36 cellular contexts compared by ENCODE assay signal in genomic region chr22:35183917-35184316, GRCh38.
DNase-seq lines count a peak whose midpoint lies in the region; ATAC-seq, FAIRE-seq and TF ChIP-seq lines count a peak whose summit lies in the region.
"Had no signal": no experiment of that assay in that cellular context is flagged by ENCODE, and none has a peak within 500 bp of the region (broad histone marks: within the 10 kb centered on the region; RNA-seq: fewer than 3 reads in every experiment).

No MANE protein-coding gene starts in this region.

- TF ChIP-seq RAD21 in HepG2 (CRISPR knock-in tag; IDR thresholded peaks at IDR 0.05) (no peak), K562 (CRISPR knock-in tag; conservative IDR thresholded peaks at IDR 0.05 in 1 of 2, IDR thresholded peaks at IDR 0.05 in 1 of 2) (no peak)

- DNase-seq in HepG2 (ENCODE audit: low spot score): no peak
- no peak for DNase-seq in right lobe of liver
- DNase-seq in OCI-M1 (lab: John Stamatoyannopoulos, UW): peak; percentile 3
- DNase-seq in WTC11 (ENCODE audit: low spot score): no peak
- no peak for DNase-seq in K562 (ENCODE audit: extremely low read depth in 1 of 4, low spot score in 3 of 4)
- no peak for DNase-seq in activated CD8-positive, alpha-beta memory T cell treated with anti-CD3 and anti-CD28 coated beads for 24 hours
- no peak for DNase-seq in HuH-7.5 (ENCODE audit: low spot score)
- no peak for DNase-seq in prostate gland (ENCODE audit: low spot score)
- DNase-seq: 8988T; ACHN; AML-193; BE2C; C1 segment of cervical spinal cord; Caco-2; Calu3; CD4-positive, alpha-beta memory T cell; CD4-positive, alpha-beta T cell; CD4-positive, CD25-positive, alpha-beta regulatory T cell; CD8-positive, alpha-beta memory T cell; CD8-positive, alpha-beta T cell; COR-L47; DMS 273 treated with DMSO at 0.1 percent for 48 hours; DMS153; DMS53; DMS79; DMS79 treated with DMSO at 0.1 percent for 48 hours; DND-41; EL had no signal

- POLR2A ChIA-PET in HepG2 (lab: Yijun Ruan, JAX) (no interaction called here), WTC11 (lab: Charles Lee) (no interaction called here), K562 (lab: Yijun Ruan, JAX) (no interaction called here)

- H3K27me3 ChIP-seq in HepG2 (ENCODE audit: control insufficient read depth in 1 of 2, insufficient read depth in 2 of 2, low read length in 2 of 2) (no peaks in the 10 kb centered on the region), right lobe of liver (no peaks in the 10 kb centered on the region), K562 (ENCODE audit: control insufficient read depth in 2 of 2, insufficient read depth in 2 of 2, low read length in 2 of 2) (no peaks in the 10 kb centered on the region), prostate gland (replicated peaks; ENCODE audit: insufficient read depth) (no peaks in the 10 kb centered on the region)
- H3K27me3 ChIP-seq: BE2C; BLaER1; BLaER1 treated with 17β-estradiol and CSF1 and Interleukin-3, amounts not matched to agents 10 nM and 100 nM had no signal

- H3K4me3 ChIP-seq in HepG2 (replicated peaks in 1 of 3; ENCODE audit: insufficient read depth in 1 of 3, low read depth in 2 of 3, low read length in 3 of 3): no peak overlapping the region
- no peak overlapping the region for H3K4me3 ChIP-seq in right lobe of liver
- H3K4me3 ChIP-seq in K562: no peak overlapping the region
- H3K4me3 ChIP-seq in prostate gland: no peak overlapping the region
- H3K4me3 ChIP-seq: A549; BLaER1; BLaER1 treated with 17β-estradiol and CSF1 and Interleukin-3, amounts not matched to agents 10 nM and 100 nM had no signal

- intact Hi-C loops in HepG2 (cut with micrococcal nuclease; ENCODE audit: unreplicated experiment): no loop called here
- intact Hi-C loops in right lobe of liver (cut with DNase I): no loop called here
- intact Hi-C loops in K562 (cut with micrococcal nuclease): no loop called here
- intact Hi-C loops in prostate gland (cut with DNase I): no loop called here

- H3K9me3 Mint-ChIP-seq in WTC11: peaks cover 25% of the 10 kb centered on the region

- H3K4me3 Mint-ChIP-seq in WTC11: no peak overlapping the region
- H3K4me3 Mint-ChIP-seq: B cell; CD14-positive monocyte; CD4-positive, alpha-beta memory T cell; CD4-positive, alpha-beta T cell; CD4-positive, CD25-positive, alpha-beta regulatory T cell; CD8-positive, alpha-beta memory T cell; CD8-positive, alpha-beta T cell had no signal

- H3K4me2 ChIP-seq in HepG2 (ENCODE audit: low read depth, low read length) (no peak overlapping the region), K562 (ENCODE audit: insufficient read depth, low read length) (no peak overlapping the region)
- H3K4me2 ChIP-seq: A549 had no signal

- no peak overlapping the region for H3K9ac ChIP-seq in HepG2 (ENCODE audit: insufficient read depth, low read depth, low read length)
- H3K9ac ChIP-seq in K562 (ENCODE audit: insufficient read depth in 1 of 2, low read depth in 2 of 2, low read length in 2 of 2): no peak overlapping the region
- H3K9ac ChIP-seq: BLaER1; BLaER1 treated with 17β-estradiol and CSF1 and Interleukin-3, amounts not matched to agents 10 nM and 100 nM had no signal

- H2AFZ ChIP-seq in HepG2 (ENCODE audit: low read length): no peak overlapping the region
- no peak overlapping the region for H2AFZ ChIP-seq in K562 (ENCODE audit: low read depth, low read length)

- CTCF ChIA-PET in HepG2 (lab: Yijun Ruan, JAX; ENCODE audit: low intra/inter-chr PET ratio, low total read pairs) (no interaction called here), WTC11 (lab: Charles Lee) (interaction anchor here (1.3 kb wide), 1 partner anchor 33 kb away, joined by 3 read pairs; no protein-coding TSS in a partner anchor), K562 (lab: Yijun Ruan, JAX; ENCODE audit: low intra/inter-chr PET ratio) (interaction anchor here (0.6 kb wide), 1 partner anchor 68 kb away, joined by 3 read pairs; no protein-coding TSS in a partner anchor)

- no peaks in the 10 kb centered on the region for H3K36me3 Mint-ChIP-seq in WTC11
- H3K36me3 Mint-ChIP-seq: CD14-positive monocyte; CD8-positive, alpha-beta T cell had no signal

- no peaks in the 10 kb centered on the region for H4K20me1 ChIP-seq in HepG2 (ENCODE audit: insufficient read depth, low read length)
- H4K20me1 ChIP-seq in K562 (replicated peaks; ENCODE audit: control insufficient read depth, insufficient read depth, low read length): no peaks in the 10 kb centered on the region
- H4K20me1 ChIP-seq: BLaER1; BLaER1 treated with 17β-estradiol and CSF1 and Interleukin-3, amounts not matched to agents 10 nM and 100 nM had no signal

- H3K27ac Mint-ChIP-seq in WTC11: no peak overlapping the region
- H3K27ac Mint-ChIP-seq: B cell; CD14-positive monocyte; CD4-positive, alpha-beta memory T cell; CD4-positive, alpha-beta T cell; CD8-positive, alpha-beta memory T cell; CD8-positive, alpha-beta T cell had no signal

- H3K9me1 ChIP-seq in K562 (ENCODE audit: control insufficient read depth, insufficient read depth, low read length): no peaks in the 10 kb centered on the region

- 37% methylated on average over 2 of the region's 2 CpGs for WGBS in HepG2 (ENCODE audit: low lambda C conversion rate)
- 36% methylated on average over 2 of the region's 2 CpGs for WGBS in right lobe of liver (ENCODE audit: insufficient coverage, low coverage, low lambda C conversion rate, missing lambda C conversion rate)
- WGBS in K562 (ENCODE audit: insufficient coverage, low coverage, missing lambda C conversion rate): 50% methylated on average over 2 of the region's 2 CpGs
- WGBS in prostate gland: 43% methylated on average over 2 of the region's 2 CpGs

- H3K36me3 ChIP-seq in HepG2 (replicated peaks in 1 of 2; ENCODE audit: control insufficient read depth in 1 of 2, insufficient read depth in 2 of 2, low read length in 2 of 2) (no peaks in the 10 kb centered on the region), right lobe of liver (no peaks in the 10 kb centered on the region), K562 (ENCODE audit: control insufficient read depth, insufficient read depth, low read length) (peaks cover 15% of the 10 kb centered on the region; the same call in 2 of the 3 replicates), prostate gland (no peaks in the 10 kb centered on the region)
- H3K36me3 ChIP-seq: BE2C; BLaER1; BLaER1 treated with 17β-estradiol and CSF1 and Interleukin-3, amounts not matched to agents 10 nM and 100 nM had no signal

- no peaks in the 10 kb centered on the region for H3K27me3 Mint-ChIP-seq in WTC11 (ENCODE audit: low read depth)

- TF ChIP-seq CTCF in HepG2 (CRISPR knock-in tag; IDR thresholded peaks at IDR 0.05): no peak
- TF ChIP-seq CTCF in right lobe of liver (IDR thresholded peaks at IDR 0.05): no peak
- no peak for TF ChIP-seq CTCF in WTC11 (IDR thresholded peaks at IDR 0.05)
- TF ChIP-seq CTCF in K562 (IDR thresholded peaks at IDR 0.05 in 2 of 3, conservative IDR thresholded peaks at IDR 0.05 in 1 of 3; ENCODE audit: insufficient read depth in 2 of 3, low read depth in 1 of 3, low read length in 3 of 3): no peak
- no peak for TF ChIP-seq CTCF in prostate gland (IDR thresholded peaks at IDR 0.05)

- no peak for TF ChIP-seq EP300 in HepG2 (IDR thresholded peaks at IDR 0.05; ENCODE audit: low read depth in 2 of 2, low read length in 2 of 2)
- no peak for TF ChIP-seq EP300 in HepG2 (CRISPR knock-in tag; IDR thresholded peaks at IDR 0.05; ENCODE audit: borderline replicate concordance)
- no peak for TF ChIP-seq EP300 in K562 (IDR thresholded peaks at IDR 0.05; ENCODE audit: low read length)

- TF ChIP-seq POLR2A in HepG2 (IDR thresholded peaks at IDR 0.05; ENCODE audit: insufficient read depth in 1 of 2, low read depth in 2 of 2, low read length in 2 of 2) (no peak), right lobe of liver (IDR thresholded peaks at IDR 0.05) (no peak), K562 (conservative IDR thresholded peaks at IDR 0.05) (no peak), prostate gland (IDR thresholded peaks at IDR 0.05) (no peak)

- H3K9me3 ChIP-seq in HepG2 (ENCODE audit: low read length) (no peaks in the 10 kb centered on the region), right lobe of liver (no peaks in the 10 kb centered on the region), K562 (replicated peaks; ENCODE audit: control insufficient read depth, insufficient read depth, low read depth, low read length) (no peaks in the 10 kb centered on the region; the same call in 1 of the 2 replicates), prostate gland (no peaks in the 10 kb centered on the region)
- H3K9me3 ChIP-seq: BE2C, Caco-2 had no signal

- FAIRE-seq in HepG2 (lab: Jason Lieb, UNC): no peak
- FAIRE-seq in K562 (lab: Jason Lieb, UNC): no peak
- FAIRE-seq: A549, D721Med had no signal

- H3K4me1 ChIP-seq in HepG2 (ENCODE audit: insufficient read depth, low read length) (no peaks in the 10 kb centered on the region), right lobe of liver (no peaks in the 10 kb centered on the region), K562 (replicated peaks in 1 of 2; ENCODE audit: control insufficient read depth in 2 of 2, insufficient read depth in 2 of 2, low read length in 2 of 2) (no peaks in the 10 kb centered on the region), prostate gland (replicated peaks) (no peaks in the 10 kb centered on the region)
- H3K4me1 ChIP-seq: A549, BE2C, Caco-2 had no signal

- no peak for ATAC-seq in HepG2
- no peak for ATAC-seq in right lobe of liver
- no peak for ATAC-seq in WTC11
- ATAC-seq in K562: no peak
- ATAC-seq: A549; CD8-positive, alpha-beta T cell had no signal

- no peaks in the 10 kb centered on the region for H3K4me1 Mint-ChIP-seq in WTC11
- H3K4me1 Mint-ChIP-seq: B cell; CD14-positive monocyte; CD4-positive, alpha-beta memory T cell; CD4-positive, CD25-positive, alpha-beta regulatory T cell; CD8-positive, alpha-beta memory T cell had no signal

- in situ Hi-C loops in HepG2 (cut with HindIII; ENCODE audit: extremely low pct_ligation_motif_present, low pct_unique_long_range_greater_than_20kb) (no loop called here), K562 (cut with MboI) (no loop called here)

- BruUV-seq in HepG2 (replicated peaks; lab: Mats Ljungman, UMichigan) (no TSS peak), K562 (replicated peaks; lab: Mats Ljungman, UMichigan) (no TSS peak)

- no peak overlapping the region for H3K27ac ChIP-seq in HepG2 (ENCODE audit: extremely low read length, insufficient read depth, low read length)
- no peak overlapping the region for H3K27ac ChIP-seq in right lobe of liver
- no peak overlapping the region for H3K27ac ChIP-seq in K562 (ENCODE audit: extremely low read depth, low read depth, low read length)
- no peak overlapping the region for H3K27ac ChIP-seq in prostate gland
- H3K27ac ChIP-seq: 22Rv1; A549; BLaER1; BLaER1 treated with 17β-estradiol and CSF1 and Interleukin-3, amounts not matched to agents 10 nM and 100 nM; C4-2B had no signal

- H3K79me2 ChIP-seq in HepG2 (ENCODE audit: insufficient read depth, low read length) (no peaks in the 10 kb centered on the region), K562 (ENCODE audit: control insufficient read depth, insufficient read depth, low read length) (peaks cover 2% of the 10 kb centered on the region; the same call in 1 of the 3 replicates)

TF ChIP-seq in HepG2, 621 proteins besides CTCF, POLR2A, EP300 and RAD21 (continues in another document):
- peak; percentile 89 for TF ChIP-seq ZNF317 (CRISPR knock-in tag; IDR thresholded peaks at IDR 0.05)

TF ChIP-seq in WTC11, 78 proteins besides CTCF, POLR2A, EP300 and RAD21 (continues in another document):
- no peak for TF ChIP-seq OVOL2 (CRISPR knock-in tag; IDR thresholded peaks at IDR 0.05; ENCODE audit: borderline replicate concordance)

TF ChIP-seq in K562, 482 proteins besides CTCF, POLR2A, EP300 and RAD21 (continues in another document):
- no peak for TF ChIP-seq ZNF140 (CRISPR knock-in tag; IDR thresholded peaks at IDR 0.05)
